14 cellular contexts compared by ENCODE assay signal in the genomic region with DNA sequence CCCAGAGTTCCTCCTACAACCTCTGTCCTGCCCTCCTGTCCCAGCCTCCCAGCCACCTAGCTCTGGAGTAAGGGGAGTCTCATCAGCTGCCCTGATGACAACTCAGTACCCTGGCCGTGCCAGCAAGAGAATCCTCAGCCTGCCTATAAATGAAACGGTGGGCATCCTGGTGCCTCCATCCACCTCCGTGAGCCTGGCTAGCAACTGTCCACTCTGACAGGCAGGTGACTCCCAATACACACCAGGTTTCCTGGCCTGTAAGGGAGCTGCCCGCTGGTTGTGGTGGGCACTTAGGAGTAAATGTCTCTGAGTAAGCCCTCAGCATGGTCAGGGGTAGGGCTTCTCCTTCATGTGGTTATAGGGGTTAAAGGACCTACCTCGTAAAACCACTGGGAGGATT.
"Had no signal": no experiment of that assay in that cellular context is flagged by ENCODE, and none has a peak within 500 bp of the region (broad histone marks: within the 10 kb centered on the region; RNA-seq: fewer than 3 reads in every experiment).

No MANE protein-coding gene starts in this region.

- H3K4me1 Mint-ChIP-seq: activated T-helper 17 cell treated with anti-CD3 and anti-CD28 coated beads, Interleukin-2, amount 50 U/mL, for 72 hours; central memory CD8-positive, alpha-beta T cell; natural killer cell; neural progenitor cell; T-cell had no signal

- H3K27me3 ChIP-seq: foreskin keratinocyte, heart right ventricle, neural progenitor cell, uterus had no signal

- H3K4me3 Mint-ChIP-seq: activated T-cell treated with anti-CD3 and anti-CD28 coated beads, Interleukin-2, amount 50 U/mL, for 4 hours; activated T-helper 17 cell treated with anti-CD3 and anti-CD28 coated beads, Interleukin-2, amount 50 U/mL, for 72 hours; central memory CD8-positive, alpha-beta T cell; dendritic cell treated with granulocyte-macrophage colony-stimulating factor and Interleukin-4, amounts not matched to agents 40 ng/mL and 50 ng/mL, for 4 days; natural killer cell; neural progenitor cell; stimulated activated naive CD8-positive, alpha-beta T cell treated with anti-CD3 and anti-CD28 coated beads, Interleukin-15, Interleukin-2, amounts not matched to agents 100 ng/mL and 50 ng/mL, for 24 hours; T-cell; type B pancreatic cell had no signal

- H3K9ac ChIP-seq: neural progenitor cell had no signal

- H3K27ac ChIP-seq: esophagus muscularis mucosa, foreskin keratinocyte, heart right ventricle, neural progenitor cell, thoracic aorta, uterus had no signal

- H3K36me3 Mint-ChIP-seq: natural killer cell, neural progenitor cell, T-cell, type B pancreatic cell had no signal

- H3K4me3 ChIP-seq: esophagus muscularis mucosa, heart right ventricle, neural progenitor cell, thoracic aorta, uterus had no signal

- H3K36me3 ChIP-seq: esophagus muscularis mucosa, heart right ventricle, neural progenitor cell, thoracic aorta, uterus had no signal

- H3K9me3 ChIP-seq: esophagus muscularis mucosa, heart right ventricle, thoracic aorta, uterus had no signal

- H2AFZ ChIP-seq: neural progenitor cell had no signal

- H3K9me3 Mint-ChIP-seq: activated T-cell treated with anti-CD3 and anti-CD28 coated beads, Interleukin-2, amount 50 U/mL, for 4 hours; activated T-helper 17 cell treated with anti-CD3 and anti-CD28 coated beads, Interleukin-2, amount 50 U/mL, for 72 hours; central memory CD8-positive, alpha-beta T cell; dendritic cell treated with granulocyte-macrophage colony-stimulating factor and Interleukin-4, amounts not matched to agents 40 ng/mL and 50 ng/mL, for 4 days; natural killer cell; neural progenitor cell; stimulated activated naive CD8-positive, alpha-beta T cell treated with anti-CD3 and anti-CD28 coated beads, Interleukin-15, Interleukin-2, amounts not matched to agents 100 ng/mL and 50 ng/mL, for 24 hours; T-cell; type B pancreatic cell had no signal

- H3K4me2 ChIP-seq: neural progenitor cell had no signal

- H3K27me3 Mint-ChIP-seq: dendritic cell treated with granulocyte-macrophage colony-stimulating factor and Interleukin-4, amounts not matched to agents 40 ng/mL and 50 ng/mL, for 4 days; stimulated activated naive CD8-positive, alpha-beta T cell treated with anti-CD3 and anti-CD28 coated beads, Interleukin-15, Interleukin-2, amounts not matched to agents 100 ng/mL and 50 ng/mL, for 24 hours had no signal

- H3K27ac Mint-ChIP-seq: activated T-helper 17 cell treated with anti-CD3 and anti-CD28 coated beads, Interleukin-2, amount 50 U/mL, for 72 hours; dendritic cell treated with granulocyte-macrophage colony-stimulating factor and Interleukin-4, amounts not matched to agents 40 ng/mL and 50 ng/mL, for 4 days; natural killer cell; neural progenitor cell; stimulated activated naive CD8-positive, alpha-beta T cell treated with anti-CD3 and anti-CD28 coated beads, Interleukin-15, Interleukin-2, amounts not matched to agents 100 ng/mL and 50 ng/mL, for 24 hours; T-cell had no signal

- H3K4me1 ChIP-seq: esophagus muscularis mucosa, neural progenitor cell, uterus had no signal
